Comparison of ENCODE assay signal across 8 cellular contexts in genomic region chr13:62119739-62120700, GRCh38.
DNase-seq lines count a peak whose midpoint lies in the region; ATAC-seq, FAIRE-seq and TF ChIP-seq lines count a peak whose summit lies in the region.

No MANE protein-coding gene starts in this region.

- H3K36me3 ChIP-seq in left lung, result no peaks in the 10 kb centered on the region

- peak; percentile 47 for ATAC-seq in HG03175 (IDR thresholded peaks at IDR 0.05; ENCODE audit: unreplicated experiment)
- ATAC-seq in left lung, result no peak

- POLR2A ChIA-PET in activated CD4-positive, alpha-beta memory T cell treated with anti-CD3 and anti-CD28 coated beads for 36 hours (lab: Charles Lee), result no interaction called here

- H3K27ac Mint-ChIP-seq in activated CD4-positive, alpha-beta memory T cell treated with anti-CD3 and anti-CD28 coated beads for 36 hours, result no peak overlapping the region

- H3K4me1 Mint-ChIP-seq in activated CD4-positive, alpha-beta memory T cell treated with anti-CD3 and anti-CD28 coated beads for 36 hours (ENCODE audit: low read depth), result no peaks in the 10 kb centered on the region

- no peaks in the 10 kb centered on the region for H3K4me1 ChIP-seq in left lung

- H3K27me3 ChIP-seq in left lung, result no peaks in the 10 kb centered on the region

- no peak for FAIRE-seq in D721Med (lab: Jason Lieb, UNC)

- intact Hi-C loops in left lung (cut with DNase I), result no loop called here
- intact Hi-C loops in activated CD4-positive, alpha-beta memory T cell treated with anti-CD3 and anti-CD28 coated beads for 36 hours (cut with micrococcal nuclease), result no loop called here

- no peak overlapping the region for H3K27ac ChIP-seq in left lung

- no peaks in the 10 kb centered on the region for H3K36me3 Mint-ChIP-seq in activated CD4-positive, alpha-beta memory T cell treated with anti-CD3 and anti-CD28 coated beads for 36 hours

- H3K4me3 ChIP-seq in left lung, result no peak overlapping the region

- TF ChIP-seq CTCF in D721Med (IDR thresholded peaks at IDR 0.05; ENCODE audit: insufficient read depth, missing control alignments), result peak; percentile 38
- peak in 1 of 2 donors; percentile 30 for TF ChIP-seq CTCF in left lung (IDR thresholded peaks at IDR 0.05)

- no peaks in the 10 kb centered on the region for H3K9me3 ChIP-seq in left lung

- H3K9me3 Mint-ChIP-seq in activated CD4-positive, alpha-beta memory T cell treated with anti-CD3 and anti-CD28 coated beads for 36 hours, result no peaks in the 10 kb centered on the region

- CTCF ChIA-PET in activated CD4-positive, alpha-beta memory T cell treated with anti-CD3 and anti-CD28 coated beads for 36 hours (lab: Charles Lee), result interaction anchor here (0.6 kb wide), 3 partner anchors 61 to 926 kb away, joined by 3 to 4 read pairs (median 3); no protein-coding TSS in a partner anchor

- DNase-seq in D721Med (ENCODE audit: insufficient read length, low spot score) (no peak), RPMI8226 (peak; percentile 5), iPS-NIHi7 (ENCODE audit: extremely low spot score) (peak; percentile 14), left lung (no peak), NCI-H187 treated with DMSO at 0.1 percent for 48 hours (lab: John Stamatoyannopoulos, UW) (no peak)
- no peak for DNase-seq in activated naive CD4-positive, alpha-beta T cell (lab: John Stamatoyannopoulos, UW)
- DNase-seq in activated CD4-positive, alpha-beta memory T cell treated with anti-CD3 and anti-CD28 coated beads for 36 hours, result no peak

- no peak overlapping the region for H3K4me3 Mint-ChIP-seq in activated CD4-positive, alpha-beta memory T cell treated with anti-CD3 and anti-CD28 coated beads for 36 hours

- H3K27me3 Mint-ChIP-seq in activated CD4-positive, alpha-beta memory T cell treated with anti-CD3 and anti-CD28 coated beads for 36 hours, result no peaks in the 10 kb centered on the region

Comparison
In these comparisons a context has a peak if more than half of its experiments do, and no peak if none do; other contexts are left out.
1. DNase-seq: peak in RPMI8226 (single experiment) and iPS-NIHi7 (single experiment); none in D721Med (single experiment), left lung (0 of 2), NCI-H187 treated with DMSO at 0.1 percent for 48 hours (single experiment), activated naive CD4-positive, alpha-beta T cell (0 of 4) and activated CD4-positive, alpha-beta memory T cell treated with anti-CD3 and anti-CD28 coated beads for 36 hours (single experiment).